Comparison of ENCODE assay signal across 11 cellular contexts in the genomic region with DNA sequence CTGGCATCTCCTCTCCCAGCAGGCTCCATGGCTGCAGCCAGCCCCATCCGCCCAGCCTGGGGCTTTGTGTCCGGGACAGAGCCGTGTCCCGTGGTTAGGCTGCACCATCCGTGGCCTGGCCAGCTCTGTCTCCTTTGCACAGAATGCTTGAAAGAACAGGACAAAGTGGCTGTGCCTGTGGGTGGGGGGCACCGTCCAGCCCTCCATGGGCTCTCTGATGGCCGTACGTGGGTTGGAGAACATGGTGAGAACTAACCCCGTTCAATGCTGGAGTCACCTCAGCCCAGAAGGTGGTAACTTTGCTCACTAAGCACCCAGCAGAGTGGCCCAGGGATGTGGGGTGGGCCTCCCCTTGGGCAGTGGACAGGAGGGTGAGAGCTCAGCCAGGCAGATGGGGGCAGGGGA. TPM values are rescaled to one million over a fixed set of nuclear protein-coding genes. Genes with fewer than 3 reads are reported as not detected.
DNase-seq lines count a peak whose midpoint lies in the region; ATAC-seq and TF ChIP-seq lines count a peak whose summit lies in the region.
"Had no signal": no experiment of that assay in that cellular context is flagged by ENCODE, and none has a peak within 500 bp of the region (broad histone marks: within the 10 kb centered on the region; RNA-seq: fewer than 3 reads in every experiment).

No MANE protein-coding gene starts in this region.

- intact Hi-C loops in natural killer cell (cut with micrococcal nuclease) = no loop called here

- peaks cover 63% of the 10 kb centered on the region for H4K20me1 ChIP-seq in SK-N-SH (ENCODE audit: insufficient read depth)

- WGBS in SK-N-SH (ENCODE audit: low lambda C conversion rate) = 98% methylated on average over 9 of the region's 9 CpGs

- H3K4me1 ChIP-seq in SK-N-SH (ENCODE audit: control insufficient read depth in 1 of 2, insufficient read depth in 2 of 2, low read depth in 1 of 2, low read length in 1 of 2) = peaks cover 7 to 20% of the 10 kb centered on the region in 2 experiments; a peak in 3 of 4 replicates

- no peak for TF ChIP-seq POLR2A in erythroblast (IDR thresholded peaks at IDR 0.05; ENCODE audit: low read length)

- ATAC-seq in SK-N-SH treated with all-trans-retinoic acid at 6 μM for 48 hours (no peak), natural killer cell (no peak), GM21825 (IDR thresholded peaks at IDR 0.05; ENCODE audit: unreplicated experiment) (no peak)

- H3K9me3 Mint-ChIP-seq in HFFc6 (no peaks in the 10 kb centered on the region), natural killer cell (no peaks in the 10 kb centered on the region)
- H3K9me3 Mint-ChIP-seq in activated naive CD8-positive, alpha-beta T cell (ENCODE audit: low read depth) = no peaks in the 10 kb centered on the region

- H3K27me3 Mint-ChIP-seq in HFFc6 (ENCODE audit: insufficient read depth) (peaks cover 21% of the 10 kb centered on the region), natural killer cell (ENCODE audit: low read depth in 2 of 2) (no peaks in the 10 kb centered on the region)
- H3K27me3 Mint-ChIP-seq in activated naive CD8-positive, alpha-beta T cell = no peaks in the 10 kb centered on the region

- peaks cover 30% of the 10 kb centered on the region for H3K36me3 Mint-ChIP-seq in HFFc6 (ENCODE audit: low read depth)
- no peaks in the 10 kb centered on the region for H3K36me3 Mint-ChIP-seq in activated naive CD8-positive, alpha-beta T cell
- H3K36me3 Mint-ChIP-seq in natural killer cell = no peaks in the 10 kb centered on the region

- TF ChIP-seq EP300 in SK-N-SH (IDR thresholded peaks at IDR 0.05; ENCODE audit: borderline replicate concordance in 1 of 2, low read depth in 1 of 2, low read length in 1 of 2) = no peak

- peaks cover 65% of the 10 kb centered on the region for H3F3A ChIP-seq in SK-N-SH (replicated peaks; ENCODE audit: insufficient read depth)

- H3K27ac Mint-ChIP-seq in HFFc6 (peak overlapping the region; percentile 13; the same call in 1 of the 2 replicates), natural killer cell (peak overlapping the region; percentile 69 to 71)
- peak overlapping the region; percentile 80 for H3K27ac Mint-ChIP-seq in activated naive CD8-positive, alpha-beta T cell

- no peak overlapping the region for H3K27ac ChIP-seq in SK-N-SH (ENCODE audit: low read depth in 2 of 2, low read length in 1 of 2)
- H3K27ac ChIP-seq: upper lobe of left lung had no signal

- no peak overlapping the region for H3K9ac ChIP-seq in SK-N-SH

- peak overlapping the region; percentile 97; the same call in 1 of the 2 replicates for H3K4me2 ChIP-seq in SK-N-SH

- CTCF ChIA-PET in SK-N-SH (lab: Yijun Ruan, JAX) = interaction anchor here (1.2 to 1.3 kb wide), 2 partner anchors 25 to 197 kb away, joined by 3 to 4 read pairs; no protein-coding TSS in a partner anchor

- DNase-seq in SK-N-SH (no peak), HFFc6 (no peak), natural killer cell (no peak), UCSD-AML1 (lab: John Stamatoyannopoulos, UW; ENCODE audit: unreplicated experiment) (no peak), erythroblast (lab: John Stamatoyannopoulos, UW) (no peak)
- DNase-seq: activated effector memory CD4-positive, alpha-beta T cell treated with anti-CD3 and anti-CD28 coated beads, Interleukin-2, amount 50 U/mL, for 16 hours; cortex of kidney had no signal

- no peaks in the 10 kb centered on the region for H3K9me3 ChIP-seq in SK-N-SH
- H3K9me3 ChIP-seq: upper lobe of left lung had no signal

- H3K79me2 ChIP-seq in SK-N-SH (ENCODE audit: insufficient read depth) = peaks cover 43% of the 10 kb centered on the region

- POLR2A ChIA-PET in SK-N-SH (lab: Yijun Ruan, JAX) = no interaction called here

- no peaks in the 10 kb centered on the region for H3K27me3 ChIP-seq in SK-N-SH (ENCODE audit: insufficient read depth)

- H2AFZ ChIP-seq in SK-N-SH (ENCODE audit: low read depth) = no peak overlapping the region

- TF ChIP-seq RAD21 in SK-N-SH (IDR thresholded peaks at IDR 0.05; ENCODE audit: low read length) = no peak

- H3K4me3 Mint-ChIP-seq in HFFc6 (peak overlapping the region; percentile 96; the same call in 1 of the 2 replicates), natural killer cell (peak overlapping the region; percentile 95)
- H3K4me3 Mint-ChIP-seq in activated naive CD8-positive, alpha-beta T cell = peak overlapping the region; percentile 95

- H3K9me2 ChIP-seq in SK-N-SH = no peaks in the 10 kb centered on the region

- H3K4me1 Mint-ChIP-seq in HFFc6 (ENCODE audit: low read depth) (peaks cover 23% of the 10 kb centered on the region), natural killer cell (peaks cover 17 to 37% of the 10 kb centered on the region in 2 donors)
- H3K4me1 Mint-ChIP-seq in activated naive CD8-positive, alpha-beta T cell (ENCODE audit: low read depth) = peaks cover 30% of the 10 kb centered on the region

- peaks cover 27 to 36% of the 10 kb centered on the region in 2 experiments for H3K36me3 ChIP-seq in SK-N-SH (replicated peaks in 1 of 2; ENCODE audit: control insufficient read depth in 1 of 2, insufficient read depth in 2 of 2, low read length in 1 of 2)

- no peak overlapping the region; a peak in 1 of 4 replicates for H3K4me3 ChIP-seq in SK-N-SH (ENCODE audit: low read depth in 2 of 2, low read length in 1 of 2)
- H3K4me3 ChIP-seq: upper lobe of left lung had no signal

- TF ChIP-seq CTCF in SK-N-SH (IDR thresholded peaks at IDR 0.05) = no peak
- TF ChIP-seq CTCF in HFFc6 (IDR thresholded peaks at IDR 0.05) = no peak
- TF ChIP-seq CTCF in natural killer cell (IDR thresholded peaks at IDR 0.05) = no peak

TF ChIP-seq in SK-N-SH, 30 proteins besides CTCF, POLR2A, EP300 and RAD21:
- TF ChIP-seq, protein P1, sequence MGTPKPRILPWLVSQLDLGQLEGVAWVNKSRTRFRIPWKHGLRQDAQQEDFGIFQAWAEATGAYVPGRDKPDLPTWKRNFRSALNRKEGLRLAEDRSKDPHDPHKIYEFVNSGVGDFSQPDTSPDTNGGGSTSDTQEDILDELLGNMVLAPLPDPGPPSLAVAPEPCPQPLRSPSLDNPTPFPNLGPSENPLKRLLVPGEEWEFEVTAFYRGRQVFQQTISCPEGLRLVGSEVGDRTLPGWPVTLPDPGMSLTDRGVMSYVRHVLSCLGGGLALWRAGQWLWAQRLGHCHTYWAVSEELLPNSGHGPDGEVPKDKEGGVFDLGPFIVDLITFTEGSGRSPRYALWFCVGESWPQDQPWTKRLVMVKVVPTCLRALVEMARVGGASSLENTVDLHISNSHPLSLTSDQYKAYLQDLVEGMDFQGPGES (IDR thresholded peaks at IDR 0.05; ENCODE audit: low read depth, low read length) = no peak
- peak; percentile 24; the same call in 1 of the 2 replicates for TF ChIP-seq POLR2AphosphoS5 (IDR thresholded peaks at IDR 0.05; ENCODE audit: low read depth, low read length)

TF ChIP-seq in SK-N-SH treated with all-trans-retinoic acid at 6 μM for 48 hours, 23 proteins besides CTCF, POLR2A, EP300 and RAD21 (continues in another document):
- no peak for TF ChIP-seq SNAI2 (CRISPR knock-in tag; IDR thresholded peaks at IDR 0.05)
- TF ChIP-seq PPARA (CRISPR knock-in tag; IDR thresholded peaks at IDR 0.05; ENCODE audit: borderline replicate concordance) = no peak
- no peak for TF ChIP-seq TCF4 (CRISPR knock-in tag; IDR thresholded peaks at IDR 0.05; ENCODE audit: borderline replicate concordance)
- TF ChIP-seq ZNF565 (CRISPR knock-in tag; conservative IDR thresholded peaks at IDR 0.05; ENCODE audit: low read depth) = no peak
- no peak for TF ChIP-seq GLIS3 (CRISPR knock-in tag; IDR thresholded peaks at IDR 0.05)
- no peak for TF ChIP-seq OSR1 (CRISPR knock-in tag; IDR thresholded peaks at IDR 0.05)
- TF ChIP-seq ZFP30 (CRISPR knock-in tag; IDR thresholded peaks at IDR 0.05) = no peak
- TF ChIP-seq ESRRG (CRISPR knock-in tag; IDR thresholded peaks at IDR 0.05) = no peak

RNA-seq across cellular contexts. Expression of gene RPS15, which starts 2.8 kb away (rescaled TPM):
- polyA plus RNA-seq in SK-N-SH (2012; rRNA removed) = 2,836 and 3,749 TPM in 2 replicates
- 2,019 and 3,381 TPM in 2 replicates for polyA plus RNA-seq in SK-N-SH (2012; cell fraction: cytosol; rRNA removed)
- polyA plus RNA-seq in SK-N-SH (2012; cell fraction: nucleus; rRNA removed) = 943 and 2,115 TPM in 2 replicates
- 1,000 to 10,000 TPM; 1,047 to 1,358 (median 1,277) TPM for total RNA-seq in HFFc6 (2021; fragmentation: NEBNext Ultra II Directional; extraction: Animal tissue kit (Norgen Biotek cat#: 25700))
- total RNA-seq in natural killer cell = 100 to 1,000 TPM; 731 to 872 (median 837) TPM

RNA-seq across cellular contexts. Expression of gene APC2, which starts 8.9 kb away (rescaled TPM):
- polyA plus RNA-seq in SK-N-SH (2012; rRNA removed) = 1.3 and 1.8 TPM in 2 replicates
- 0.59 and 1.3 TPM in 2 replicates for polyA plus RNA-seq in SK-N-SH (2012; cell fraction: cytosol; rRNA removed)
- polyA plus RNA-seq in SK-N-SH (2012; cell fraction: nucleus; rRNA removed) = 4.1 and 5.2 TPM in 2 replicates
- total RNA-seq in HFFc6 (2021; fragmentation: NEBNext Ultra II Directional; extraction: Animal tissue kit (Norgen Biotek cat#: 25700)) = under 1 TPM; 0.18 to 0.47 (median 0.32) TPM
- total RNA-seq in natural killer cell = under 1 TPM; 0.14 to 0.58 (median 0.27) TPM

RNA-seq across cellular contexts. Expression of gene DAZAP1, which starts 33.6 kb away (rescaled TPM):
- 43.8 and 54.3 TPM in 2 replicates for polyA plus RNA-seq in SK-N-SH (2012; rRNA removed)
- polyA plus RNA-seq in SK-N-SH (2012; cell fraction: cytosol; rRNA removed) = 41.8 and 45.0 TPM in 2 replicates
- 102 and 111 TPM in 2 replicates for polyA plus RNA-seq in SK-N-SH (2012; cell fraction: nucleus; rRNA removed)
- 100 to 1,000 TPM in 4 of 6 experiments, 10 to 100 TPM in 2; 87.2 to 109 (median 103) TPM for total RNA-seq in HFFc6 (2021; fragmentation: NEBNext Ultra II Directional; extraction: Animal tissue kit (Norgen Biotek cat#: 25700))
- 100 to 1,000 TPM; 166 to 207 (median 170) TPM for total RNA-seq in natural killer cell

RNA-seq across cellular contexts. Expression of gene C19orf25, which starts 38.0 kb away (rescaled TPM):
- 23.4 and 25.3 TPM in 2 replicates for polyA plus RNA-seq in SK-N-SH (2012; rRNA removed)
- polyA plus RNA-seq in SK-N-SH (2012; cell fraction: cytosol; rRNA removed) = 11.5 and 20.3 TPM in 2 replicates
- 27.2 and 30.6 TPM in 2 replicates for polyA plus RNA-seq in SK-N-SH (2012; cell fraction: nucleus; rRNA removed)
- total RNA-seq in HFFc6 (2021; fragmentation: NEBNext Ultra II Directional; extraction: Animal tissue kit (Norgen Biotek cat#: 25700)) = 10 to 100 TPM; 26.7 to 34.8 (median 29.6) TPM
- 10 to 100 TPM; 30.2 to 42.2 (median 34.3) TPM for total RNA-seq in natural killer cell

RNA-seq across cellular contexts. Expression of gene GAMT, which starts 39.7 kb away (rescaled TPM):
- 76.5 and 85.3 TPM in 2 replicates for polyA plus RNA-seq in SK-N-SH (2012; rRNA removed)
- polyA plus RNA-seq in SK-N-SH (2012; cell fraction: cytosol; rRNA removed) = 32.5 and 58.6 TPM in 2 replicates
- polyA plus RNA-seq in SK-N-SH (2012; cell fraction: nucleus; rRNA removed) = 41.2 and 45.7 TPM in 2 replicates
- 10 to 100 TPM; 55.2 to 71.3 (median 67.7) TPM for total RNA-seq in HFFc6 (2021; fragmentation: NEBNext Ultra II Directional; extraction: Animal tissue kit (Norgen Biotek cat#: 25700))
- 1 to 10 TPM; 5.1 to 7.5 (median 7.1) TPM for total RNA-seq in natural killer cell

Comparison
In these comparisons a context has a peak if more than half of its experiments do, and no peak if none do; other contexts are left out.
1. H3K27ac Mint-ChIP-seq: peak in every context shown above with its lines; median percentile 80 in activated naive CD8-positive, alpha-beta T cell; 70 in natural killer cell; 13 in HFFc6.